ENCODE assay signal across 8 cellular contexts in genomic region chr1:71046891-71047634, GRCh38. TPM values are rescaled to one million over a fixed set of nuclear protein-coding genes. Genes with fewer than 3 reads are reported as not detected.
A peak's percentile ranks its signal among the peaks of the same experiment; 100 is the strongest.
DNase-seq lines count a peak whose midpoint lies in the region; ATAC-seq and TF ChIP-seq lines count a peak whose summit lies in the region.

No MANE protein-coding gene starts in this region.

- peak overlapping the region; percentile 72 for H3K4me3 Mint-ChIP-seq in stimulated activated memory B cell treated with anti-CD40 and anti-IgM and Interleukin-4, amounts not matched to agents 10 μg/mL and 1 μg/mL and 100 μg/mL, for 72 hours

- no peak for TF ChIP-seq CTCF in body of pancreas (IDR thresholded peaks at IDR 0.05)

- no peak for TF ChIP-seq POLR2A in body of pancreas (IDR thresholded peaks at IDR 0.05)

- H3K9me3 ChIP-seq in HUES64 (ENCODE audit: insufficient read depth, low read depth, low read length): no peaks in the 10 kb centered on the region
- no peaks in the 10 kb centered on the region for H3K9me3 ChIP-seq in body of pancreas

- H3K36me3 ChIP-seq in HUES64 (ENCODE audit: insufficient read depth, low read length): no peaks in the 10 kb centered on the region
- no peaks in the 10 kb centered on the region for H3K36me3 ChIP-seq in body of pancreas (replicated peaks in 1 of 2; ENCODE audit: insufficient read depth in 1 of 2, low read depth in 2 of 2)

- peaks cover 41% of the 10 kb centered on the region for H3K27me3 ChIP-seq in HUES64 (ENCODE audit: insufficient read depth, low read length)
- no peaks in the 10 kb centered on the region for H3K27me3 ChIP-seq in body of pancreas

- DNase-seq in NCI-H2227 (lab: John Stamatoyannopoulos, UW; ENCODE audit: unreplicated experiment): peak; percentile 39
- no peak for DNase-seq in NCI-H2227 treated with DMSO at 0.1 percent for 48 hours (lab: John Stamatoyannopoulos, UW)
- peak; percentile 28 to 49 (median 40) for DNase-seq in body of pancreas
- DNase-seq in islet precursor cell: peak; percentile 63
- no peak for DNase-seq in NCI-H1105 (lab: John Stamatoyannopoulos, UW)
- DNase-seq in cerebellar cortex (ENCODE audit: low spot score): no peak

- H3K4me1 Mint-ChIP-seq in stimulated activated memory B cell treated with anti-CD40 and anti-IgM and Interleukin-4, amounts not matched to agents 10 μg/mL and 1 μg/mL and 100 μg/mL, for 72 hours: peaks cover 21% of the 10 kb centered on the region

- peak; percentile 48 for ATAC-seq in body of pancreas
- peak; percentile 27 for ATAC-seq in stimulated activated memory B cell treated with anti-CD40 and anti-IgM and Interleukin-4, amounts not matched to agents 10 μg/mL and 1 μg/mL and 100 μg/mL, for 72 hours

- H3K4me3 ChIP-seq in HUES64 (ENCODE audit: low read length) (peak overlapping the region; percentile 59), body of pancreas (peak overlapping the region; percentile 2 to 48)

- H3K27me3 Mint-ChIP-seq in stimulated activated memory B cell treated with anti-CD40 and anti-IgM and Interleukin-4, amounts not matched to agents 10 μg/mL and 1 μg/mL and 100 μg/mL, for 72 hours: peaks cover 33% of the 10 kb centered on the region

- H3K9me3 Mint-ChIP-seq in stimulated activated memory B cell treated with anti-CD40 and anti-IgM and Interleukin-4, amounts not matched to agents 10 μg/mL and 1 μg/mL and 100 μg/mL, for 72 hours: no peaks in the 10 kb centered on the region

- peak overlapping the region; percentile 8; the same call in 1 of the 2 replicates for H3K9ac ChIP-seq in HUES64 (ENCODE audit: low read depth, low read length)

- H3K4me1 ChIP-seq in HUES64 (ENCODE audit: insufficient read depth, low read length) (peaks cover 8% of the 10 kb centered on the region; the same call in 1 of the 2 replicates), body of pancreas (peaks cover 19% of the 10 kb centered on the region)

- no peaks in the 10 kb centered on the region for H3K36me3 Mint-ChIP-seq in stimulated activated memory B cell treated with anti-CD40 and anti-IgM and Interleukin-4, amounts not matched to agents 10 μg/mL and 1 μg/mL and 100 μg/mL, for 72 hours

- H3K27ac ChIP-seq in HUES64 (ENCODE audit: low read depth, low read length): no peak overlapping the region
- H3K27ac ChIP-seq in body of pancreas: peak overlapping the region; percentile 38 to 55 (median 53)

- 42% methylated on average over 73 of the region's 73 CpGs for WGBS in HUES64
- 3 to 60% methylated on average over 1 to 73 of the region's 73 CpGs for WGBS in body of pancreas, 2 donors

- intact Hi-C loops in body of pancreas (cut with DNase I): loop anchor here (5.0 to 10.0 kb wide), 2 partner anchors 182 to 360 kb away; no protein-coding TSS in a partner anchor

- H3K27ac Mint-ChIP-seq in stimulated activated memory B cell treated with anti-CD40 and anti-IgM and Interleukin-4, amounts not matched to agents 10 μg/mL and 1 μg/mL and 100 μg/mL, for 72 hours: no peak overlapping the region

RNA-seq across cellular contexts. Expression of gene PTGER3, which starts 0.6 kb away (rescaled TPM):
- 0.10 TPM for polyA plus RNA-seq in HUES64 (2013, experiment 1 of 2)
- 0.06 TPM for polyA plus RNA-seq in HUES64 (2013, experiment 2 of 2)
- 10 to 100 TPM; 15.0 to 65.3 TPM for total RNA-seq in body of pancreas

RNA-seq across cellular contexts. Expression of gene ZRANB2, which starts 33.8 kb away (rescaled TPM):
- 77.7 TPM for polyA plus RNA-seq in HUES64 (2013, experiment 1 of 2)
- 74.1 TPM for polyA plus RNA-seq in HUES64 (2013, experiment 2 of 2)
- 10 to 100 TPM; 55.7 to 56.0 TPM for total RNA-seq in body of pancreas

Comparison
In these comparisons a context has a peak if more than half of its experiments do, and no peak if none do; other contexts are left out.
1. DNase-seq: peak in NCI-H2227 (single experiment), body of pancreas (4 of 4) and islet precursor cell (single experiment); none in NCI-H2227 treated with DMSO at 0.1 percent for 48 hours (single experiment), NCI-H1105 (single experiment) and cerebellar cortex (single experiment).